18 cellular contexts compared by ENCODE assay signal in the genomic region with DNA sequence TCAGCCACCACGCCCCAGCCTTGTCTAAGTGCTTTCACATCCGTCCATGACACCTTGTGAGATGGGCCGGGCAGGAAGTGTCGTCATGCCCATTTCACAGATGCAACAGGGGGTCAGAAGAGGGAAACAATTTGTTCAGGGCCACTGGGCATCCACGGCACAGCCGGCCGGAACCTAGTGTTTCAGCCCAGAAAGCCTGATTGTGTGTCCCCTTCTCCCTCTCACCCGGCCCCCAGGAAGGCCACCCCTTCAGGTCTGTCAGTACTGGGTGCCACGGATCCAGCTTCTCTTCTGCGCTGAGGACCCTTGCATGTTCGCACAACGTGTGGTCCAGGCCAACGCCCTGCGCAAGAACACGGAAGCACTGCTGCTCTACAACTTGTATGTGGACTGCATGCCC. TPM values are rescaled to one million over a fixed set of nuclear protein-coding genes. Genes with fewer than 3 reads are reported as not detected.
DNase-seq lines count a peak whose midpoint lies in the region; ATAC-seq and TF ChIP-seq lines count a peak whose summit lies in the region.
"Had no signal": no experiment of that assay in that cellular context is flagged by ENCODE, and none has a peak within 500 bp of the region (broad histone marks: within the 10 kb centered on the region; RNA-seq: fewer than 3 reads in every experiment).

No MANE protein-coding gene starts in this region.

- H3K27ac ChIP-seq in right cardiac atrium (ENCODE audit: low read length) (no peak overlapping the region), mesenchymal stem cell (ENCODE audit: low read length, poor library complexity, severe bottlenecking) (no peak overlapping the region), testis (no peak overlapping the region)
- H3K27ac ChIP-seq: 22Rv1, A549, C4-2B had no signal

- H3K27ac Mint-ChIP-seq in central memory CD8-positive, alpha-beta T cell (ENCODE audit: low read depth) = peak overlapping the region; percentile 49
- H3K27ac Mint-ChIP-seq in stimulated activated effector memory CD8-positive, alpha-beta T cell treated with anti-CD3 and anti-CD28 coated beads, Interleukin-12 subunit alpha, Interleukin-12 subunit beta, amount 100 ng/mL, for 72 hours = peak overlapping the region; percentile 32
- H3K27ac Mint-ChIP-seq in activated CD4-positive, alpha-beta T cell treated with anti-CD3 and anti-CD28 coated beads for 36 hours = no peak overlapping the region
- H3K27ac Mint-ChIP-seq: CD4-positive, alpha-beta memory T cell; H9 had no signal

- no peak overlapping the region for H2BK15ac ChIP-seq in mesenchymal stem cell (ENCODE audit: low read depth, poor library complexity, severe bottlenecking)

- H3K79me1 ChIP-seq in mesenchymal stem cell (replicated peaks; ENCODE audit: low read length, poor library complexity, severe bottlenecking) = no peaks in the 10 kb centered on the region

- CTCF ChIA-PET in activated CD4-positive, alpha-beta T cell treated with anti-CD3 and anti-CD28 coated beads for 36 hours (lab: Charles Lee) = interaction anchor here (1.3 kb wide), 1 partner anchor 101 kb away, joined by 5 read pairs; no protein-coding TSS in a partner anchor

- intact Hi-C loops in right cardiac atrium (cut with DNase I) = no loop called here
- intact Hi-C loops in Right ventricle myocardium inferior (cut with DNase I) = no loop called here
- intact Hi-C loops in testis (cut with DNase I; ENCODE audit: low total_unique reads) = no loop called here
- intact Hi-C loops in activated CD4-positive, alpha-beta T cell treated with anti-CD3 and anti-CD28 coated beads for 36 hours (cut with DNase I, micrococcal nuclease) = no loop called here

- no peak overlapping the region for H3K4ac ChIP-seq in mesenchymal stem cell (ENCODE audit: low read depth in 1 of 2, low read length in 2 of 2)

- no peak overlapping the region for H2BK12ac ChIP-seq in mesenchymal stem cell (ENCODE audit: low read length in 2 of 2)

- no peak overlapping the region for H3K4me3 Mint-ChIP-seq in central memory CD8-positive, alpha-beta T cell
- no peak overlapping the region for H3K4me3 Mint-ChIP-seq in stimulated activated effector memory CD8-positive, alpha-beta T cell treated with anti-CD3 and anti-CD28 coated beads, Interleukin-12 subunit alpha, Interleukin-12 subunit beta, amount 100 ng/mL, for 72 hours
- no peak overlapping the region for H3K4me3 Mint-ChIP-seq in activated CD4-positive, alpha-beta T cell treated with anti-CD3 and anti-CD28 coated beads for 36 hours
- H3K4me3 Mint-ChIP-seq: CD4-positive, alpha-beta memory T cell; H9 had no signal

- peak overlapping the region; percentile 50 for H4K91ac ChIP-seq in mesenchymal stem cell (ENCODE audit: low read length)

- H3K36me3 ChIP-seq in mesenchymal stem cell (ENCODE audit: control insufficient read depth in 1 of 2, insufficient read depth in 2 of 2, low read depth in 1 of 2, low read length in 2 of 2) = peaks cover 11 to 23% of the 10 kb centered on the region in 2 experiments
- no peaks in the 10 kb centered on the region for H3K36me3 ChIP-seq in testis (ENCODE audit: low read depth, missing control alignments)

- no peak overlapping the region for H3K9ac ChIP-seq in mesenchymal stem cell (ENCODE audit: low read length)

- no peak overlapping the region for H3K4me2 ChIP-seq in mesenchymal stem cell (ENCODE audit: low read length, poor library complexity, severe bottlenecking)
- H3K4me2 ChIP-seq: A549 had no signal

- H2BK5ac ChIP-seq in mesenchymal stem cell (ENCODE audit: low read depth, low read length, poor library complexity, severe bottlenecking) = no peak overlapping the region

- ATAC-seq in right cardiac atrium (no peak), Right ventricle myocardium inferior (no peak)
- ATAC-seq in central memory CD8-positive, alpha-beta T cell (replicated peaks; ENCODE audit: extremely low read depth, poor library complexity, severe bottlenecking) = no peak
- no peak for ATAC-seq in stimulated activated effector memory CD8-positive, alpha-beta T cell treated with anti-CD3 and anti-CD28 coated beads, Interleukin-12 subunit alpha, Interleukin-12 subunit beta, amount 100 ng/mL, for 72 hours
- ATAC-seq in activated CD4-positive, alpha-beta T cell treated with anti-CD3 and anti-CD28 coated beads for 36 hours = no peak
- ATAC-seq: A549 had no signal

- POLR2A ChIA-PET in activated CD4-positive, alpha-beta T cell treated with anti-CD3 and anti-CD28 coated beads for 36 hours (lab: Charles Lee) = no interaction called here

- H3K27me3 Mint-ChIP-seq in central memory CD8-positive, alpha-beta T cell = no peaks in the 10 kb centered on the region
- no peaks in the 10 kb centered on the region for H3K27me3 Mint-ChIP-seq in activated CD4-positive, alpha-beta T cell treated with anti-CD3 and anti-CD28 coated beads for 36 hours
- H3K27me3 Mint-ChIP-seq: CD4-positive, alpha-beta memory T cell had no signal

- no peak overlapping the region for H3K18ac ChIP-seq in mesenchymal stem cell (ENCODE audit: low read depth in 1 of 2, low read length in 2 of 2)

- H3K9me3 ChIP-seq in right cardiac atrium (ENCODE audit: control insufficient read depth, low read length) (no peaks in the 10 kb centered on the region), mesenchymal stem cell (ENCODE audit: control insufficient read depth, low read length) (no peaks in the 10 kb centered on the region), testis (no peaks in the 10 kb centered on the region)
- H3K9me3 ChIP-seq: A549 had no signal

- H2AFZ ChIP-seq in mesenchymal stem cell (ENCODE audit: low read depth, low read length) = no peak overlapping the region

- no peak for TF ChIP-seq CTCF in testis (IDR thresholded peaks at IDR 0.05)

- no peaks in the 10 kb centered on the region for H3K4me1 ChIP-seq in right cardiac atrium (ENCODE audit: control insufficient read depth, insufficient read depth, low read length)
- no peaks in the 10 kb centered on the region for H3K4me1 ChIP-seq in mesenchymal stem cell (ENCODE audit: control insufficient read depth, insufficient read depth, low read depth, low read length)
- H3K4me1 ChIP-seq in testis = peaks cover 4% of the 10 kb centered on the region

- no peak overlapping the region for H4K8ac ChIP-seq in mesenchymal stem cell (ENCODE audit: low read length)

- H3K27me3 ChIP-seq in right cardiac atrium (ENCODE audit: control insufficient read depth, insufficient read depth) = no peaks in the 10 kb centered on the region
- no peaks in the 10 kb centered on the region for H3K27me3 ChIP-seq in mesenchymal stem cell (ENCODE audit: control insufficient read depth in 1 of 2, insufficient read depth in 1 of 2, low read length in 2 of 2)
- H3K27me3 ChIP-seq in testis = no peaks in the 10 kb centered on the region

- no peak overlapping the region for H3K4me3 ChIP-seq in right cardiac atrium (ENCODE audit: low read length)
- H3K4me3 ChIP-seq in mesenchymal stem cell (ENCODE audit: insufficient read depth in 1 of 2, low read depth in 1 of 2, low read length in 2 of 2) = no peak overlapping the region
- H3K4me3 ChIP-seq in testis = no peak overlapping the region
- H3K4me3 ChIP-seq: A549 had no signal

- no peaks in the 10 kb centered on the region for H3K4me1 Mint-ChIP-seq in central memory CD8-positive, alpha-beta T cell
- H3K4me1 Mint-ChIP-seq in stimulated activated effector memory CD8-positive, alpha-beta T cell treated with anti-CD3 and anti-CD28 coated beads, Interleukin-12 subunit alpha, Interleukin-12 subunit beta, amount 100 ng/mL, for 72 hours = no peaks in the 10 kb centered on the region
- H3K4me1 Mint-ChIP-seq in activated CD4-positive, alpha-beta T cell treated with anti-CD3 and anti-CD28 coated beads for 36 hours = no peaks in the 10 kb centered on the region

- H3K9me3 Mint-ChIP-seq in central memory CD8-positive, alpha-beta T cell = no peaks in the 10 kb centered on the region
- H3K9me3 Mint-ChIP-seq in stimulated activated effector memory CD8-positive, alpha-beta T cell treated with anti-CD3 and anti-CD28 coated beads, Interleukin-12 subunit alpha, Interleukin-12 subunit beta, amount 100 ng/mL, for 72 hours = no peaks in the 10 kb centered on the region
- H3K9me3 Mint-ChIP-seq in activated CD4-positive, alpha-beta T cell treated with anti-CD3 and anti-CD28 coated beads for 36 hours (ENCODE audit: low read depth) = no peaks in the 10 kb centered on the region
- H3K9me3 Mint-ChIP-seq: CD4-positive, alpha-beta memory T cell; H9 had no signal

- H3K36me3 Mint-ChIP-seq in central memory CD8-positive, alpha-beta T cell (ENCODE audit: insufficient read depth) = peaks cover 11% of the 10 kb centered on the region
- H3K36me3 Mint-ChIP-seq in stimulated activated effector memory CD8-positive, alpha-beta T cell treated with anti-CD3 and anti-CD28 coated beads, Interleukin-12 subunit alpha, Interleukin-12 subunit beta, amount 100 ng/mL, for 72 hours = peaks cover 36% of the 10 kb centered on the region
- no peaks in the 10 kb centered on the region for H3K36me3 Mint-ChIP-seq in activated CD4-positive, alpha-beta T cell treated with anti-CD3 and anti-CD28 coated beads for 36 hours (ENCODE audit: low read depth)

- DNase-seq in right cardiac atrium (peak in 2 of 3 donors; percentile 8 to 20), Right ventricle myocardium inferior (ENCODE audit: missing footprints) (no peak), mesenchymal stem cell (no peak), testis (no peak), NCI-H2227 treated with DMSO at 0.1 percent for 48 hours (lab: John Stamatoyannopoulos, UW) (no peak)
- no peak for DNase-seq in central memory CD8-positive, alpha-beta T cell (ENCODE audit: low spot score in 2 of 2)
- DNase-seq in stimulated activated effector memory CD8-positive, alpha-beta T cell treated with anti-CD3 and anti-CD28 coated beads, Interleukin-12 subunit alpha, Interleukin-12 subunit beta, amount 100 ng/mL, for 72 hours (ENCODE audit: low spot score in 2 of 2) = no peak
- no peak for DNase-seq in activated CD4-positive, alpha-beta T cell treated with anti-CD3 and anti-CD28 coated beads for 36 hours
- DNase-seq: AML-193; CD4-positive, alpha-beta memory T cell; DMS153; DMS79; GDM1; GOT3; H9 had no signal

- no peak for TF ChIP-seq POLR2A in testis (IDR thresholded peaks at IDR 0.05)

- no peak overlapping the region for H3K23ac ChIP-seq in mesenchymal stem cell (ENCODE audit: low read length in 2 of 2)

- no peak overlapping the region for H3K14ac ChIP-seq in mesenchymal stem cell (ENCODE audit: low read length in 2 of 2)

- no peak overlapping the region for H2AK5ac ChIP-seq in mesenchymal stem cell (ENCODE audit: low read length, severe bottlenecking)

- 94% methylated on average over 15 of the region's 15 CpGs for WGBS in right cardiac atrium
- WGBS in mesenchymal stem cell = 90% methylated on average over 15 of the region's 15 CpGs
- WGBS in testis, 2 donors = 95 to 97% methylated on average over 13 to 15 of the region's 15 CpGs

- no peak overlapping the region for H2BK120ac ChIP-seq in mesenchymal stem cell (ENCODE audit: low read depth, low read length)

RNA-seq across cellular contexts. Expression of a gene that starts 15.8 kb away (rescaled TPM):
- total RNA-seq in right cardiac atrium = 1 to 10 TPM; 3.0 to 4.0 (median 3.7) TPM
- polyA plus RNA-seq in right cardiac atrium = 2.6 TPM
- total RNA-seq in Right ventricle myocardium inferior = 2.2 TPM
- polyA plus RNA-seq in mesenchymal stem cell (2013, experiment 1 of 2) = 1.0 TPM
- polyA plus RNA-seq in mesenchymal stem cell (2013, experiment 2 of 2) = 1.0 TPM
- 10 to 100 TPM; 40.0 to 49.1 TPM for total RNA-seq in testis
- polyA plus RNA-seq in testis (ENCODE audit: insufficient read depth, low read depth, low replicate concordance) = 50.4 TPM
- 10 to 100 TPM in 1 of 2 experiments, 1 to 10 TPM in 1; 7.4 to 10.1 TPM for total RNA-seq in activated CD4-positive, alpha-beta T cell treated with anti-CD3 and anti-CD28 coated beads for 36 hours

RNA-seq across cellular contexts. Expression of a gene that starts 44.3 kb away (rescaled TPM):
- total RNA-seq in right cardiac atrium (1 to 10 TPM; 4.2 to 7.5 (median 6.3) TPM), Right ventricle myocardium inferior (5.2 TPM), testis (10 to 100 TPM in 1 of 2 donors, 1 to 10 TPM in 1; 9.7 to 15.6 TPM)
- polyA plus RNA-seq in right cardiac atrium (8.1 TPM), testis (ENCODE audit: insufficient read depth, low read depth, low replicate concordance) (6.3 TPM)
- polyA plus RNA-seq in mesenchymal stem cell (2013, experiment 1 of 2) = 2.2 TPM
- polyA plus RNA-seq in mesenchymal stem cell (2013, experiment 2 of 2) = 2.4 TPM
- total RNA-seq in activated CD4-positive, alpha-beta T cell treated with anti-CD3 and anti-CD28 coated beads for 36 hours = 10 to 100 TPM; 13.3 to 18.8 TPM

RNA-seq across cellular contexts. Expression of a gene that starts 53.5 kb away (rescaled TPM):
- 10 to 100 TPM; 61.0 to 65.5 (median 63.2) TPM for total RNA-seq in right cardiac atrium
- 36.9 TPM for polyA plus RNA-seq in right cardiac atrium
- total RNA-seq in Right ventricle myocardium inferior = 62.3 TPM
- 29.2 TPM for polyA plus RNA-seq in mesenchymal stem cell (2013, experiment 1 of 2)
- polyA plus RNA-seq in mesenchymal stem cell (2013, experiment 2 of 2) = 30.0 TPM
- 10 to 100 TPM; 76.1 to 85.7 TPM for total RNA-seq in testis
- 80.9 TPM for polyA plus RNA-seq in testis (ENCODE audit: insufficient read depth, low read depth, low replicate concordance)
- total RNA-seq in activated CD4-positive, alpha-beta T cell treated with anti-CD3 and anti-CD28 coated beads for 36 hours = 100 to 1,000 TPM in 1 of 2 experiments, 10 to 100 TPM in 1; 95.2 to 113 TPM

Comparison
In these comparisons a context has a peak if more than half of its experiments do, and no peak if none do; other contexts are left out.
1. DNase-seq: peak in right cardiac atrium (2 of 3); none in Right ventricle myocardium inferior (single experiment), central memory CD8-positive, alpha-beta T cell (0 of 2), mesenchymal stem cell (single experiment), stimulated activated effector memory CD8-positive, alpha-beta T cell treated with anti-CD3 and anti-CD28 coated beads, Interleukin-12 subunit alpha, Interleukin-12 subunit beta, amount 100 ng/mL, for 72 hours (0 of 2), testis (single experiment), NCI-H2227 treated with DMSO at 0.1 percent for 48 hours (single experiment) and activated CD4-positive, alpha-beta T cell treated with anti-CD3 and anti-CD28 coated beads for 36 hours (single experiment).